Comparison of ENCODE assay signal across 24 cellular contexts in the genomic region with DNA sequence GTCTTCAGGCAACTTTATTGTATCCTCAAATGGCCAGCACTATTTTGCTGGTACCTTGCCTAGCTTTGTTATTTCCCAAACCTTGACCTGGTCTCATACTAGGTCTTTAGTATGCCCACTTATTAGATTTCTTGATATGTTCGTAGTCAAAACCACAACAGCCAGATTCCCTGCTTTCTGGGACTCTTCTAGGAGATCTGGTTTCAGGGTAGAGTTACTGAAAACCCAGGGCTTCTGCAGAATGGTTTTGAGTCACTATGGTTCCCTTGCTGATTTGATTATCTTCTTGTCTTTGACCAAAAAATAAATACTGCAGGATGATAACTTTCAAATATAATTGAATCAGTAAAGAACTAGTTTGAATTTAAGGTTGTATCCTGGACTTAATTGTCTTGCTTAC.
A peak's percentile ranks its signal among the peaks of the same experiment; 100 is the strongest.
DNase-seq lines count a peak whose midpoint lies in the region; ATAC-seq and TF ChIP-seq lines count a peak whose summit lies in the region.
"Had no signal": no experiment of that assay in that cellular context is flagged by ENCODE, and none has a peak within 500 bp of the region (broad histone marks: within the 10 kb centered on the region; RNA-seq: fewer than 3 reads in every experiment).

No MANE protein-coding gene starts in this region.

- H3K27me3 ChIP-seq in SK-N-SH (ENCODE audit: insufficient read depth) (no peaks in the 10 kb centered on the region), neural progenitor cell (no peaks in the 10 kb centered on the region)
- H3K27me3 ChIP-seq: BE2C, BLaER1 had no signal

- H3K27ac ChIP-seq in SK-N-SH (ENCODE audit: low read depth in 2 of 2, low read length in 1 of 2) (no peak overlapping the region), neural progenitor cell (no peak overlapping the region)
- H3K27ac ChIP-seq: 22Rv1, BLaER1 had no signal

- peak; percentile 91 for ATAC-seq in SK-N-SH treated with all-trans-retinoic acid at 6 μM for 48 hours
- ATAC-seq: GM12878 had no signal

- H3F3A ChIP-seq in SK-N-SH (replicated peaks; ENCODE audit: insufficient read depth) (no peaks in the 10 kb centered on the region), neural progenitor cell (ENCODE audit: low read depth) (no peaks in the 10 kb centered on the region)

- H3K4me2 ChIP-seq in SK-N-SH (no peak overlapping the region), neural progenitor cell (no peak overlapping the region)
- H3K4me2 ChIP-seq: BLaER1 had no signal

- no peaks in the 10 kb centered on the region for H3K9me2 ChIP-seq in SK-N-SH

- H3K9ac ChIP-seq in SK-N-SH = no peak overlapping the region
- no peak overlapping the region for H3K9ac ChIP-seq in neural progenitor cell
- H3K9ac ChIP-seq: BLaER1 had no signal

- H3K9me3 Mint-ChIP-seq in neural progenitor cell = no peaks in the 10 kb centered on the region
- no peaks in the 10 kb centered on the region for H3K9me3 Mint-ChIP-seq in mesothelial cell of epicardium
- H3K9me3 Mint-ChIP-seq: CD4-positive, alpha-beta memory T cell; CD4-positive, CD25-positive, alpha-beta regulatory T cell; CD8-positive, alpha-beta memory T cell had no signal

- no peaks in the 10 kb centered on the region for H3K36me3 Mint-ChIP-seq in neural progenitor cell
- H3K36me3 Mint-ChIP-seq in mesothelial cell of epicardium = no peaks in the 10 kb centered on the region

- H4K20me1 ChIP-seq in SK-N-SH (ENCODE audit: insufficient read depth) (no peaks in the 10 kb centered on the region), neural progenitor cell (ENCODE audit: low read depth) (no peaks in the 10 kb centered on the region)
- H4K20me1 ChIP-seq: BLaER1 had no signal

- no peak for TF ChIP-seq RAD21 in SK-N-SH (IDR thresholded peaks at IDR 0.05; ENCODE audit: low read length)

- no peaks in the 10 kb centered on the region; the same call in 1 of the 2 replicates for H3K79me2 ChIP-seq in SK-N-SH (ENCODE audit: insufficient read depth)
- H3K79me2 ChIP-seq in neural progenitor cell (ENCODE audit: low read depth) = no peaks in the 10 kb centered on the region

- DNase-seq in SK-N-SH = no peak
- DNase-seq in fibroblast of peridontal ligament (ENCODE audit: extremely low read depth) = peak; percentile 5
- no peak for DNase-seq in neural progenitor cell (ENCODE audit: low spot score)
- no peak for DNase-seq in foreskin melanocyte
- no peak for DNase-seq in mesothelial cell of epicardium (ENCODE audit: low spot score in 2 of 2, unreplicated experiment in 2 of 2)
- DNase-seq: ACHN; BE2C; C1 segment of cervical spinal cord; CD4-positive, alpha-beta memory T cell; CD4-positive, CD25-positive, alpha-beta regulatory T cell; CD8-positive, alpha-beta memory T cell; COR-L47; DMS 273 treated with DMSO at 0.1 percent for 48 hours; DMS153; DMS53; DMS79; DND-41; EL; GDM1 had no signal

- H3K4me1 Mint-ChIP-seq in neural progenitor cell (no peaks in the 10 kb centered on the region), mesothelial cell of epicardium (no peaks in the 10 kb centered on the region)

- H3K4me3 ChIP-seq in SK-N-SH (ENCODE audit: low read depth in 2 of 2, low read length in 1 of 2) (no peak overlapping the region), neural progenitor cell (no peak overlapping the region)
- H3K4me3 ChIP-seq: BLaER1, GM12878 had no signal

- 35% methylated on average over 1 of the region's 1 CpG for WGBS in SK-N-SH (ENCODE audit: low lambda C conversion rate)

- H3K36me3 ChIP-seq in SK-N-SH (replicated peaks in 1 of 2; ENCODE audit: control insufficient read depth in 1 of 2, insufficient read depth in 2 of 2, low read length in 1 of 2) (no peaks in the 10 kb centered on the region), neural progenitor cell (no peaks in the 10 kb centered on the region)
- H3K36me3 ChIP-seq: BE2C had no signal

- TF ChIP-seq CTCF in SK-N-SH (IDR thresholded peaks at IDR 0.05) (no peak), neural progenitor cell (IDR thresholded peaks at IDR 0.05) (no peak), mesothelial cell of epicardium (IDR thresholded peaks at IDR 0.05; ENCODE audit: unreplicated experiment) (no peak)

- H3K9me3 ChIP-seq in SK-N-SH (no peaks in the 10 kb centered on the region), neural progenitor cell (ENCODE audit: low read depth) (no peaks in the 10 kb centered on the region)
- H3K9me3 ChIP-seq: BE2C had no signal

- H3K4me1 ChIP-seq in SK-N-SH (ENCODE audit: control insufficient read depth in 1 of 2, insufficient read depth in 2 of 2, low read depth in 1 of 2, low read length in 1 of 2) (peaks cover 0 to 2% of the 10 kb centered on the region in 2 experiments; a peak in 1 of 4 replicates), neural progenitor cell (no peaks in the 10 kb centered on the region)
- H3K4me1 ChIP-seq: BE2C, BLaER1 had no signal

- TF ChIP-seq EP300 in SK-N-SH (IDR thresholded peaks at IDR 0.05; ENCODE audit: borderline replicate concordance in 1 of 2, low read depth in 1 of 2, low read length in 1 of 2) = no peak

- H2AFZ ChIP-seq in SK-N-SH (ENCODE audit: low read depth) (no peak overlapping the region), neural progenitor cell (replicated peaks) (no peak overlapping the region)

- H3K27me3 Mint-ChIP-seq in neural progenitor cell (ENCODE audit: insufficient read depth, low read depth) (peaks cover 2% of the 10 kb centered on the region), mesothelial cell of epicardium (ENCODE audit: low read depth) (no peaks in the 10 kb centered on the region)
- H3K27me3 Mint-ChIP-seq: CD4-positive, alpha-beta memory T cell; CD4-positive, CD25-positive, alpha-beta regulatory T cell; CD8-positive, alpha-beta memory T cell had no signal

- POLR2A ChIA-PET in SK-N-SH (lab: Yijun Ruan, JAX) = no interaction called here

- H3K27ac Mint-ChIP-seq in neural progenitor cell (peak overlapping the region; percentile 14), mesothelial cell of epicardium (no peak overlapping the region)
- H3K27ac Mint-ChIP-seq: CD14-positive monocyte; CD4-positive, alpha-beta memory T cell; CD4-positive, CD25-positive, alpha-beta regulatory T cell; CD8-positive, alpha-beta memory T cell had no signal

- CTCF ChIA-PET in SK-N-SH (lab: Yijun Ruan, JAX) = interaction anchor here (1.1 to 1.6 kb wide), 4 partner anchors 20 to 209 kb away, joined by 3 to 5 read pairs (median 4); no protein-coding TSS in a partner anchor

- H3K4me3 Mint-ChIP-seq in neural progenitor cell (no peak overlapping the region), mesothelial cell of epicardium (no peak overlapping the region)
- H3K4me3 Mint-ChIP-seq: CD14-positive monocyte; CD4-positive, alpha-beta memory T cell; CD4-positive, CD25-positive, alpha-beta regulatory T cell; CD8-positive, alpha-beta memory T cell had no signal

TF ChIP-seq in SK-N-SH treated with all-trans-retinoic acid at 6 μM for 48 hours, 23 proteins besides CTCF, POLR2A, EP300 and RAD21:
- TF ChIP-seq ZNF70 (CRISPR knock-in tag; IDR thresholded peaks at IDR 0.05) (no peak), ISL1 (CRISPR knock-in tag; IDR thresholded peaks at IDR 0.05) (0 out of 2 replicates have a peak, but pooled peaks have one; percentile 8), ZC3H10 (CRISPR knock-in tag; IDR thresholded peaks at IDR 0.05) (peak; percentile 52; the same call in 1 of the 2 replicates), ZFP3 (CRISPR knock-in tag; IDR thresholded peaks at IDR 0.05) (0 out of 2 replicates have a peak, but pooled peaks have one; percentile 15), BACH2 (CRISPR knock-in tag; IDR thresholded peaks at IDR 0.05; ENCODE audit: borderline replicate concordance) (no peak)

TF ChIP-seq in SK-N-SH, 30 proteins besides CTCF, POLR2A, EP300 and RAD21 (continues in another document):
- TF ChIP-seq EZH2phosphoT487 (IDR thresholded peaks at IDR 0.05; ENCODE audit: borderline replicate concordance, low read depth) (no peak), MEF2A (IDR thresholded peaks at IDR 0.05; ENCODE audit: borderline replicate concordance, low read depth) (no peak), SMC3 (IDR thresholded peaks at IDR 0.05; ENCODE audit: low read depth, low read length) (no peak), POLR2AphosphoS5 (IDR thresholded peaks at IDR 0.05; ENCODE audit: low read depth, low read length) (no peak), YY1 (IDR thresholded peaks at IDR 0.05; ENCODE audit: low read depth) (no peak), ELF1 (IDR thresholded peaks at IDR 0.05) (no peak), RFX5 (IDR thresholded peaks at IDR 0.05; ENCODE audit: low read length) (no peak), NFIC (IDR thresholded peaks at IDR 0.05; ENCODE audit: borderline replicate concordance) (no peak), FOXM1 (IDR thresholded peaks at IDR 0.05; ENCODE audit: low read depth) (no peak), FOXJ3 (CRISPR knock-in tag; IDR thresholded peaks at IDR 0.05) (no peak)
- TF ChIP-seq, protein P1, sequence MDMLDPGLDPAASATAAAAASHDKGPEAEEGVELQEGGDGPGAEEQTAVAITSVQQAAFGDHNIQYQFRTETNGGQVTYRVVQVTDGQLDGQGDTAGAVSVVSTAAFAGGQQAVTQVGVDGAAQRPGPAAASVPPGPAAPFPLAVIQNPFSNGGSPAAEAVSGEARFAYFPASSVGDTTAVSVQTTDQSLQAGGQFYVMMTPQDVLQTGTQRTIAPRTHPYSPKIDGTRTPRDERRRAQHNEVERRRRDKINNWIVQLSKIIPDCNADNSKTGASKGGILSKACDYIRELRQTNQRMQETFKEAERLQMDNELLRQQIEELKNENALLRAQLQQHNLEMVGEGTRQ (IDR thresholded peaks at IDR 0.05; ENCODE audit: borderline replicate concordance, low read depth, low read length) = no peak
- TF ChIP-seq, protein P2, sequence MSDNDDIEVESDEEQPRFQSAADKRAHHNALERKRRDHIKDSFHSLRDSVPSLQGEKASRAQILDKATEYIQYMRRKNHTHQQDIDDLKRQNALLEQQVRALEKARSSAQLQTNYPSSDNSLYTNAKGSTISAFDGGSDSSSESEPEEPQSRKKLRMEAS (IDR thresholded peaks at IDR 0.05; ENCODE audit: low read depth) = no peak
- TF ChIP-seq, protein P3, sequence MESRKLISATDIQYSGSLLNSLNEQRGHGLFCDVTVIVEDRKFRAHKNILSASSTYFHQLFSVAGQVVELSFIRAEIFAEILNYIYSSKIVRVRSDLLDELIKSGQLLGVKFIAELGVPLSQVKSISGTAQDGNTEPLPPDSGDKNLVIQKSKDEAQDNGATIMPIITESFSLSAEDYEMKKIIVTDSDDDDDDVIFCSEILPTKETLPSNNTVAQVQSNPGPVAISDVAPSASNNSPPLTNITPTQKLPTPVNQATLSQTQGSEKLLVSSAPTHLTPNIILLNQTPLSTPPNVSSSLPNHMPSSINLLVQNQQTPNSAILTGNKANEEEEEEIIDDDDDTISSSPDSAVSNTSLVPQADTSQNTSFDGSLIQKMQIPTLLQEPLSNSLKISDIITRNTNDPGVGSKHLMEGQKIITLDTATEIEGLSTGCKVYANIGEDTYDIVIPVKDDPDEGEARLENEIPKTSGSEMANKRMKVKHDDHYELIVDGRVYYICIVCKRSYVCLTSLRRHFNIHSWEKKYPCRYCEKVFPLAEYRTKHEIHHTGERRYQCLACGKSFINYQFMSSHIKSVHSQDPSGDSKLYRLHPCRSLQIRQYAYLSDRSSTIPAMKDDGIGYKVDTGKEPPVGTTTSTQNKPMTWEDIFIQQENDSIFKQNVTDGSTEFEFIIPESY (IDR thresholded peaks at IDR 0.05; ENCODE audit: borderline replicate concordance, low read depth) = no peak
